12 cellular contexts compared by ENCODE assay signal in genomic region chr9:131421691-131422090, GRCh38. TPM values are rescaled to one million over a fixed set of nuclear protein-coding genes. Genes with fewer than 3 reads are reported as not detected.
A peak's percentile ranks its signal among the peaks of the same experiment; 100 is the strongest.
DNase-seq lines count a peak whose midpoint lies in the region; ATAC-seq and TF ChIP-seq lines count a peak whose summit lies in the region.
"Had no signal": no experiment of that assay in that cellular context is flagged by ENCODE, and none has a peak within 500 bp of the region (broad histone marks: within the 10 kb centered on the region; RNA-seq: fewer than 3 reads in every experiment).

No MANE protein-coding gene starts in this region.

- no peak overlapping the region for H3K4me3 ChIP-seq in CD4-positive, alpha-beta memory T cell (ENCODE audit: low read length in 2 of 2)
- H3K4me3 ChIP-seq in heart right ventricle (no peak overlapping the region), prostate gland (no peak overlapping the region)
- H3K4me3 ChIP-seq: HAP-1, Peyer's patch had no signal

- DNase-seq in CD4-positive, alpha-beta memory T cell = no peak
- DNase-seq in RWPE1 (ENCODE audit: low spot score) (no peak), heart right ventricle (no peak), prostate gland (ENCODE audit: low spot score) (no peak), NCI-H146 treated with DMSO at 0.1 percent for 48 hours (lab: John Stamatoyannopoulos, UW; ENCODE audit: unreplicated experiment) (no peak), cortex of kidney (lab: John Stamatoyannopoulos, UW) (no peak), NAMALWA (ENCODE audit: low spot score) (no peak)
- DNase-seq: activated gamma-delta T cell, NCI-H2029 treated with DMSO at 0.1 percent for 48 hours, Peyer's patch had no signal

- H3K9me3 Mint-ChIP-seq in CD4-positive, alpha-beta memory T cell = peaks cover 0 to 2% (median 0%) of the 10 kb centered on the region in 8 donors

- H3K36me3 ChIP-seq in CD4-positive, alpha-beta memory T cell (ENCODE audit: insufficient read depth, low read length) = peaks cover 9% of the 10 kb centered on the region
- H3K36me3 ChIP-seq in heart right ventricle (peaks cover 0 to 7% (median 0%) of the 10 kb centered on the region in 9 donors), prostate gland (no peaks in the 10 kb centered on the region)
- H3K36me3 ChIP-seq: Peyer's patch had no signal

- no peak for TF ChIP-seq CTCF in RWPE1 (conservative IDR thresholded peaks at IDR 0.05; ENCODE audit: low read depth)
- no peak for TF ChIP-seq CTCF in heart right ventricle (IDR thresholded peaks at IDR 0.05)
- no peak for TF ChIP-seq CTCF in prostate gland (IDR thresholded peaks at IDR 0.05)

- no peaks in the 10 kb centered on the region for H3K27me3 ChIP-seq in CD4-positive, alpha-beta memory T cell (ENCODE audit: insufficient read depth, low read length)
- H3K27me3 ChIP-seq in heart right ventricle (no peaks in the 10 kb centered on the region), prostate gland (replicated peaks; ENCODE audit: insufficient read depth) (no peaks in the 10 kb centered on the region)
- H3K27me3 ChIP-seq: Peyer's patch had no signal

- H3K9me3 ChIP-seq in CD4-positive, alpha-beta memory T cell (ENCODE audit: control insufficient read depth in 1 of 2, low read length in 2 of 2) = no peaks in the 10 kb centered on the region
- H3K9me3 ChIP-seq in heart right ventricle (no peaks in the 10 kb centered on the region), prostate gland (no peaks in the 10 kb centered on the region)
- H3K9me3 ChIP-seq: HAP-1, Peyer's patch had no signal

- intact Hi-C loops in CD4-positive, alpha-beta memory T cell (cut with micrococcal nuclease) = no loop called here
- intact Hi-C loops in heart right ventricle (cut with DNase I) (loop anchor here in 1 of 10 donors (10.0 kb wide), 1 partner anchor 47 kb away; no protein-coding TSS in a partner anchor), prostate gland (cut with DNase I) (no loop called here)

- CTCF ChIA-PET in CD4-positive, alpha-beta memory T cell (lab: Charles Lee; ENCODE audit: partially characterized antibody) = no interaction called here
- CTCF ChIA-PET in RWPE1 (lab: Yijun Ruan, JAX) = interaction anchor here (1.2 kb wide), 1 partner anchor 14 kb away, joined by 3 read pairs; no protein-coding TSS in a partner anchor

- WGBS in heart right ventricle, 2 donors = 47 to 48% methylated on average over 8 of the region's 8 CpGs
- 62% methylated on average over 8 of the region's 8 CpGs for WGBS in prostate gland

- ATAC-seq in heart right ventricle = no peak
- ATAC-seq in GM19452 (IDR thresholded peaks at IDR 0.05; ENCODE audit: unreplicated experiment) = no peak

- peaks cover 87% of the 10 kb centered on the region for H3K4me1 ChIP-seq in CD4-positive, alpha-beta memory T cell (ENCODE audit: insufficient read depth, low read length)
- H3K4me1 ChIP-seq in heart right ventricle (peaks cover 55 to 91% (median 76%) of the 10 kb centered on the region in 9 donors), prostate gland (replicated peaks) (peaks cover 54% of the 10 kb centered on the region)

- TF ChIP-seq POLR2A in prostate gland (IDR thresholded peaks at IDR 0.05) = no peak

- POLR2A ChIA-PET in CD4-positive, alpha-beta memory T cell (lab: Charles Lee; ENCODE audit: partially characterized antibody) = no interaction called here
- POLR2A ChIA-PET in RWPE1 (lab: Yijun Ruan, JAX; ENCODE audit: low non-redundant PET) = no interaction called here

- no peaks in the 10 kb centered on the region for H3K27me3 Mint-ChIP-seq in CD4-positive, alpha-beta memory T cell

- H3K27ac Mint-ChIP-seq in CD4-positive, alpha-beta memory T cell = peak overlapping the region in 4 of 7 donors; percentile 39 to 86 (median 66)

- H3K36me3 Mint-ChIP-seq in CD4-positive, alpha-beta memory T cell = peaks cover 0 to 36% of the 10 kb centered on the region in 2 donors

- peak overlapping the region in 5 of 8 donors; percentile 8 to 60 (median 52) for H3K4me3 Mint-ChIP-seq in CD4-positive, alpha-beta memory T cell

- peaks cover 62 to 87% (median 66%) of the 10 kb centered on the region in 4 donors for H3K4me1 Mint-ChIP-seq in CD4-positive, alpha-beta memory T cell

- no peak overlapping the region for H3K27ac ChIP-seq in CD4-positive, alpha-beta memory T cell (ENCODE audit: low read depth, low read length)
- H3K27ac ChIP-seq in RWPE1 (peak overlapping the region; percentile 92), heart right ventricle (peak overlapping the region in 8 of 10 donors; percentile 39 to 75 (median 60)), prostate gland (peak overlapping the region; percentile 39 to 77)

RNA-seq across cellular contexts. Expression of gene PRRC2B, which starts 27.8 kb away (rescaled TPM):
- 100 to 1,000 TPM; 335 to 343 TPM for total RNA-seq in CD4-positive, alpha-beta memory T cell
- 10 to 100 TPM in 1 of 2 donors, 1 to 10 TPM in 1; 2.7 to 46.9 TPM for polyA plus RNA-seq in CD4-positive, alpha-beta memory T cell
- total RNA-seq in heart right ventricle (100 to 1,000 TPM; 107 to 153 (median 132) TPM), prostate gland (100 to 1,000 TPM in 1 of 2 donors, 10 to 100 TPM in 1; 94.7 to 197 TPM)
- polyA plus RNA-seq in heart right ventricle = 10 to 100 TPM; 26.4 to 77.1 TPM
